ENCODE assay signal across 16 cellular contexts in genomic region chr12:3636328-3636727, GRCh38.
DNase-seq lines count a peak whose midpoint lies in the region; ATAC-seq lines count a peak whose summit lies in the region.
"Had no signal": no experiment of that assay in that cellular context is flagged by ENCODE, and none has a peak within 500 bp of the region (broad histone marks: within the 10 kb centered on the region; RNA-seq: fewer than 3 reads in every experiment).

No MANE protein-coding gene starts in this region.

- H3K9me3 Mint-ChIP-seq in activated CD4-positive, alpha-beta memory T cell treated with anti-CD3 and anti-CD28 coated beads for 36 hours = no peaks in the 10 kb centered on the region
- no peaks in the 10 kb centered on the region for H3K9me3 Mint-ChIP-seq in activated T-helper 2 cell treated with anti-CD3 and anti-CD28 coated beads, Interferon-gamma antibody, Interleukin-2, Interleukin-4, amounts not matched to agents 10 μg/mL and 5 μg/mL and 100 μg/mL, durations not matched to agents 14 hours and 24 hours and 36 hours
- no peaks in the 10 kb centered on the region for H3K9me3 Mint-ChIP-seq in activated T-cell treated with anti-CD3 and anti-CD28 coated beads, Interleukin-2, amount 50 U/mL, for 4 hours
- H3K9me3 Mint-ChIP-seq: HFFc6 had no signal

- POLR2A ChIA-PET in activated CD4-positive, alpha-beta memory T cell treated with anti-CD3 and anti-CD28 coated beads for 36 hours (lab: Charles Lee) = no interaction called here

- H3K4me3 Mint-ChIP-seq in activated CD4-positive, alpha-beta memory T cell treated with anti-CD3 and anti-CD28 coated beads for 36 hours = no peak overlapping the region
- H3K4me3 Mint-ChIP-seq in activated T-helper 2 cell treated with anti-CD3 and anti-CD28 coated beads, Interferon-gamma antibody, Interleukin-2, Interleukin-4, amounts not matched to agents 10 μg/mL and 5 μg/mL and 100 μg/mL, durations not matched to agents 14 hours and 24 hours and 36 hours (ENCODE audit: low read depth) = no peak overlapping the region
- H3K4me3 Mint-ChIP-seq in activated T-cell treated with anti-CD3 and anti-CD28 coated beads, Interleukin-2, amount 50 U/mL, for 4 hours = no peak overlapping the region
- H3K4me3 Mint-ChIP-seq: CD14-positive monocyte, HFFc6 had no signal

- H3K27ac Mint-ChIP-seq in activated CD4-positive, alpha-beta memory T cell treated with anti-CD3 and anti-CD28 coated beads for 36 hours = no peak overlapping the region
- H3K27ac Mint-ChIP-seq in activated T-helper 2 cell treated with anti-CD3 and anti-CD28 coated beads, Interferon-gamma antibody, Interleukin-2, Interleukin-4, amounts not matched to agents 10 μg/mL and 5 μg/mL and 100 μg/mL, durations not matched to agents 14 hours and 24 hours and 36 hours = no peak overlapping the region
- H3K27ac Mint-ChIP-seq: HFFc6 had no signal

- intact Hi-C loops in activated CD4-positive, alpha-beta memory T cell treated with anti-CD3 and anti-CD28 coated beads for 36 hours (cut with micrococcal nuclease) = no loop called here
- intact Hi-C loops in activated T-helper 2 cell treated with anti-CD3 and anti-CD28 coated beads, Interferon-gamma antibody, Interleukin-2, Interleukin-4, amounts not matched to agents 10 μg/mL and 5 μg/mL and 100 μg/mL, durations not matched to agents 14 hours and 24 hours and 36 hours (cut with micrococcal nuclease) = no loop called here

- ATAC-seq in activated T-cell treated with anti-CD3 and anti-CD28 coated beads, Interleukin-2, amount 50 U/mL, for 4 hours = no peak
- ATAC-seq: HCT116 had no signal

- H3K36me3 Mint-ChIP-seq in activated CD4-positive, alpha-beta memory T cell treated with anti-CD3 and anti-CD28 coated beads for 36 hours = peaks cover 23% of the 10 kb centered on the region
- peaks cover 20% of the 10 kb centered on the region for H3K36me3 Mint-ChIP-seq in activated T-helper 2 cell treated with anti-CD3 and anti-CD28 coated beads, Interferon-gamma antibody, Interleukin-2, Interleukin-4, amounts not matched to agents 10 μg/mL and 5 μg/mL and 100 μg/mL, durations not matched to agents 14 hours and 24 hours and 36 hours (ENCODE audit: low read depth)
- H3K36me3 Mint-ChIP-seq in activated T-cell treated with anti-CD3 and anti-CD28 coated beads, Interleukin-2, amount 50 U/mL, for 4 hours (ENCODE audit: insufficient read depth) = peaks cover 33% of the 10 kb centered on the region

- no peaks in the 10 kb centered on the region for H3K4me1 Mint-ChIP-seq in activated CD4-positive, alpha-beta memory T cell treated with anti-CD3 and anti-CD28 coated beads for 36 hours (ENCODE audit: low read depth)
- peaks cover 13% of the 10 kb centered on the region for H3K4me1 Mint-ChIP-seq in activated T-helper 2 cell treated with anti-CD3 and anti-CD28 coated beads, Interferon-gamma antibody, Interleukin-2, Interleukin-4, amounts not matched to agents 10 μg/mL and 5 μg/mL and 100 μg/mL, durations not matched to agents 14 hours and 24 hours and 36 hours (ENCODE audit: low read depth)
- H3K4me1 Mint-ChIP-seq in activated T-cell treated with anti-CD3 and anti-CD28 coated beads, Interleukin-2, amount 50 U/mL, for 4 hours (ENCODE audit: low read depth) = no peaks in the 10 kb centered on the region
- H3K4me1 Mint-ChIP-seq: CD14-positive monocyte had no signal

- DNase-seq in NCI-H524 (lab: John Stamatoyannopoulos, UW) = peak; percentile 18 to 59
- DNase-seq in NCI-H524 treated with DMSO at 0.1 percent for 48 hours (lab: John Stamatoyannopoulos, UW) = no peak
- DNase-seq in NCI-H82 treated with DMSO at 0.1 percent for 48 hours (lab: John Stamatoyannopoulos, UW; ENCODE audit: unreplicated experiment) = peak; percentile 25
- DNase-seq in mesenteric fat pad (ENCODE audit: low spot score) = peak; percentile 37
- no peak for DNase-seq in activated CD4-positive, alpha-beta memory T cell treated with anti-CD3 and anti-CD28 coated beads for 36 hours
- DNase-seq in activated T-helper 2 cell treated with anti-CD3 and anti-CD28 coated beads, Interferon-gamma antibody, Interleukin-2, Interleukin-4, amounts not matched to agents 10 μg/mL and 5 μg/mL and 100 μg/mL, durations not matched to agents 14 hours and 24 hours and 36 hours (ENCODE audit: low spot score) = no peak
- no peak for DNase-seq in activated T-cell treated with anti-CD3 and anti-CD28 coated beads, Interleukin-2, amount 50 U/mL, for 4 hours
- DNase-seq: CD4-positive, alpha-beta memory T cell; DMS153; DMS79; GF-D8; GOT3; H7; HFFc6 had no signal

- no peaks in the 10 kb centered on the region for H3K27me3 Mint-ChIP-seq in activated CD4-positive, alpha-beta memory T cell treated with anti-CD3 and anti-CD28 coated beads for 36 hours
- no peaks in the 10 kb centered on the region for H3K27me3 Mint-ChIP-seq in activated T-helper 2 cell treated with anti-CD3 and anti-CD28 coated beads, Interferon-gamma antibody, Interleukin-2, Interleukin-4, amounts not matched to agents 10 μg/mL and 5 μg/mL and 100 μg/mL, durations not matched to agents 14 hours and 24 hours and 36 hours (ENCODE audit: low read depth)
- no peaks in the 10 kb centered on the region for H3K27me3 Mint-ChIP-seq in activated T-cell treated with anti-CD3 and anti-CD28 coated beads, Interleukin-2, amount 50 U/mL, for 4 hours (ENCODE audit: low read depth)
- H3K27me3 Mint-ChIP-seq: CD4-positive, alpha-beta memory T cell had no signal

- CTCF ChIA-PET in activated CD4-positive, alpha-beta memory T cell treated with anti-CD3 and anti-CD28 coated beads for 36 hours (lab: Charles Lee) = no interaction called here

Comparison
In these comparisons a context has a peak if more than half of its experiments do, and no peak if none do; other contexts are left out.
1. DNase-seq: peak in NCI-H524 (2 of 2), NCI-H82 treated with DMSO at 0.1 percent for 48 hours (single experiment) and mesenteric fat pad (single experiment); none in NCI-H524 treated with DMSO at 0.1 percent for 48 hours (single experiment), activated CD4-positive, alpha-beta memory T cell treated with anti-CD3 and anti-CD28 coated beads for 36 hours (single experiment), activated T-helper 2 cell treated with anti-CD3 and anti-CD28 coated beads, Interferon-gamma antibody, Interleukin-2, Interleukin-4, amounts not matched to agents 10 μg/mL and 5 μg/mL and 100 μg/mL, durations not matched to agents 14 hours and 24 hours and 36 hours (single experiment) and activated T-cell treated with anti-CD3 and anti-CD28 coated beads, Interleukin-2, amount 50 U/mL, for 4 hours (single experiment).